11 cellular contexts compared by ENCODE assay signal in genomic region chr3:114380233-114380645, GRCh38.
DNase-seq lines count a peak whose midpoint lies in the region; TF ChIP-seq lines count a peak whose summit lies in the region.
"Had no signal": no experiment of that assay in that cellular context is flagged by ENCODE, and none has a peak within 500 bp of the region (broad histone marks: within the 10 kb centered on the region; RNA-seq: fewer than 3 reads in every experiment).

No MANE protein-coding gene starts in this region.

- DNase-seq in G401 (ENCODE audit: low spot score): peak; percentile 39
- peak; percentile 92 for DNase-seq in islet precursor cell
- DNase-seq in DMS 273 (lab: John Stamatoyannopoulos, UW; ENCODE audit: unreplicated experiment): no peak
- no peak for DNase-seq in NCI-H226
- no peak for DNase-seq in erythroblast (lab: John Stamatoyannopoulos, UW)
- no peak for DNase-seq in HK-2 (ENCODE audit: unreplicated experiment)
- DNase-seq: H7, NCI-H1048, T-helper 2 cell had no signal

- no peak for TF ChIP-seq POLR2A in erythroblast (IDR thresholded peaks at IDR 0.05; ENCODE audit: low read length)

- H3K27me3 ChIP-seq in skeletal muscle satellite cell (ENCODE audit: control insufficient read depth, insufficient read depth, low read length): no peaks in the 10 kb centered on the region

- H3K4me2 ChIP-seq in skeletal muscle satellite cell (ENCODE audit: low read length): peak overlapping the region; percentile 31

- peaks cover 43% of the 10 kb centered on the region for H3K4me1 ChIP-seq in skeletal muscle satellite cell (ENCODE audit: control insufficient read depth, insufficient read depth, low read length)

- peaks cover 5% of the 10 kb centered on the region for H3K36me3 ChIP-seq in skeletal muscle satellite cell (ENCODE audit: insufficient read depth, low read length)

- H3K27ac ChIP-seq in cingulate gyrus (ENCODE audit: low read depth, low read length): peak overlapping the region; percentile 91

- H3K4me3 ChIP-seq in skeletal muscle satellite cell (ENCODE audit: low read length): peak overlapping the region; percentile 6

- in situ Hi-C loops in G401 (cut with HindIII; ENCODE audit: low sequenced_read_pairs): no loop called here

- H3K9me3 ChIP-seq in skeletal muscle satellite cell (replicated peaks; ENCODE audit: low read length): no peaks in the 10 kb centered on the region

- peak overlapping the region; percentile 51 for H3K9ac ChIP-seq in skeletal muscle satellite cell (ENCODE audit: low read depth, low read length)

Comparison
In these comparisons a context has a peak if more than half of its experiments do, and no peak if none do; other contexts are left out.
1. DNase-seq: peak in G401 (single experiment) and islet precursor cell (single experiment); none in DMS 273 (single experiment), NCI-H226 (single experiment), erythroblast (0 of 2) and HK-2 (single experiment).